ENCODE assay signal across 1 cellular context in the genomic region with DNA sequence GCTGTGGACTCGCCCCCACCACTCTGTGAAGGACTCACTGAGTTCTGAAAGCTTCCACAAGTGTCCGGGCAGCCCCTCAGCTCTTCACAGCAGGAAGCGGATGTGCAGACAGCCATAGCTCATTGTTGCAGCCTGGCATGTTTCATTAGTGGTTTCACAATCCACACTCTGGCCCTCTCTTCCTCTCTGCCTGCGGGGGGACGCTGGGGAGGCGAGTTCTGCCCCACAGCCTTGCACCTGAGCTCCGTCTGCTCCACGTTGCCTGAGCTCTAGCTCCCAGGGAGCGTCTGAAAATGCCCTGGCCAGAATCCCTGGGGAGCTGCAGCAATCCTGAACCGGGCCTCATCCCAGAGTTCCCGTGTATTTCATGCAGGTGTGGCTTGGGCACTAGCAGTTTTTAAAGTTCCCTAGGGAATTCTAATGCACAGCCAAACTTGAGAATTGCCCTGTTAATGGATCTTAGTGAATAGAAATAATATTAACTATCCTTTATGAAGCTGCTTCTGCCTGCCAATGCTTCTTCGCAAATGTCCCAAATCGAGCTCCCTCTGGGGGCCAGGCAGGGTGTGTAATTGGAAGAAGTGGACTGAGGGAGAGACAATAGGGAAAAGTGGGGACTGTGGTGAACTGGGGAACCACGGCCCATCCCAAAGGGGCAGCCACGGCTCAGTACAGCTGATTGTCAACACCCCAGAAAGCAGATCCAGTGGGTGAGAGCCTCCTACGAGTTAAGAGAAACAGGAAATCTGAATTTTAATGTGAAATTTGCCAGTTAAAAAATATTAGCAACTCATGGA.
TF ChIP-seq lines count a peak whose summit lies in the region.

No MANE protein-coding gene starts in this region.

TF ChIP-seq in HEK293, 187 proteins besides CTCF, POLR2A, EP300 and RAD21 (continued from another document):
- TF ChIP-seq SCRT2 (tag by site-specific recombination; IDR thresholded peaks at IDR 0.05) (peak; percentile 43; the same call in 1 of the 2 replicates), ZNF416 (tag by site-specific recombination; IDR thresholded peaks at IDR 0.05) (no peak), ZNF654 (tag by site-specific recombination; IDR thresholded peaks at IDR 0.05; ENCODE audit: low read depth) (no peak), ZNF266 (tag by site-specific recombination; IDR thresholded peaks at IDR 0.05; ENCODE audit: low read depth) (no peak), SETDB1 (IDR thresholded peaks at IDR 0.05; ENCODE audit: insufficient read length, low read length) (no peak), ZNF670 (tag by site-specific recombination; IDR thresholded peaks at IDR 0.05; ENCODE audit: low read depth) (no peak), ZNF600 (tag by site-specific recombination; IDR thresholded peaks at IDR 0.05) (no peak), WT1 (tag by site-specific recombination; IDR thresholded peaks at IDR 0.05) (no peak)
- TF ChIP-seq, protein P1, sequence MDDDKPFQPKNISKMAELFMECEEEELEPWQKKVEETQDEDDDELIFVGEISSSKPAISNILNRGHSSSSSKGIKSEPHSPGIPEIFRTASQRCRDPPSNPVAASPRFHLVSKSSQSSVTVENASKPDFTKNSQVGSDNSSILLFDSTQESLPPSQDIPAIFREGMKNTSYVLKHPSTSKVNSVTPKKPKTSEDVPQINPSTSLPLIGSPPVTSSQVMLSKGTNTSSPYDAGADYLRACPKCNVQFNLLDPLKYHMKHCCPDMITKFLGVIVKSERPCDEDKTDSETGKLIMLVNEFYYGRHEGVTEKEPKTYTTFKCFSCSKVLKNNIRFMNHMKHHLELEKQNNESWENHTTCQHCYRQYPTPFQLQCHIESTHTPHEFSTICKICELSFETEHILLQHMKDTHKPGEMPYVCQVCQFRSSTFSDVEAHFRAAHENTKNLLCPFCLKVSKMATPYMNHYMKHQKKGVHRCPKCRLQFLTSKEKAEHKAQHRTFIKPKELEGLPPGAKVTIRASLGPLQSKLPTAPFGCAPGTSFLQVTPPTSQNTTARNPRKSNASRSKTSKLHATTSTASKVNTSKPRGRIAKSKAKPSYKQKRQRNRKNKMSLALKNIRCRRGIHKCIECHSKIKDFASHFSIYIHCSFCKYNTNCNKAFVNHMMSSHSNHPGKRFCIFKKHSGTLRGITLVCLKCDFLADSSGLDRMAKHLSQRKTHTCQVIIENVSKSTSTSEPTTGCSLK (tag by site-specific recombination; IDR thresholded peaks at IDR 0.05), result no peak
- TF ChIP-seq, protein P2, sequence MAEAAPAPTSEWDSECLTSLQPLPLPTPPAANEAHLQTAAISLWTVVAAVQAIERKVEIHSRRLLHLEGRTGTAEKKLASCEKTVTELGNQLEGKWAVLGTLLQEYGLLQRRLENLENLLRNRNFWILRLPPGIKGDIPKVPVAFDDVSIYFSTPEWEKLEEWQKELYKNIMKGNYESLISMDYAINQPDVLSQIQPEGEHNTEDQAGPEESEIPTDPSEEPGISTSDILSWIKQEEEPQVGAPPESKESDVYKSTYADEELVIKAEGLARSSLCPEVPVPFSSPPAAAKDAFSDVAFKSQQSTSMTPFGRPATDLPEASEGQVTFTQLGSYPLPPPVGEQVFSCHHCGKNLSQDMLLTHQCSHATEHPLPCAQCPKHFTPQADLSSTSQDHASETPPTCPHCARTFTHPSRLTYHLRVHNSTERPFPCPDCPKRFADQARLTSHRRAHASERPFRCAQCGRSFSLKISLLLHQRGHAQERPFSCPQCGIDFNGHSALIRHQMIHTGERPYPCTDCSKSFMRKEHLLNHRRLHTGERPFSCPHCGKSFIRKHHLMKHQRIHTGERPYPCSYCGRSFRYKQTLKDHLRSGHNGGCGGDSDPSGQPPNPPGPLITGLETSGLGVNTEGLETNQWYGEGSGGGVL (tag by site-specific recombination; IDR thresholded peaks at IDR 0.05), result peak; percentile 33; the same call in 1 of the 2 replicates
